In the genomic region with DNA sequence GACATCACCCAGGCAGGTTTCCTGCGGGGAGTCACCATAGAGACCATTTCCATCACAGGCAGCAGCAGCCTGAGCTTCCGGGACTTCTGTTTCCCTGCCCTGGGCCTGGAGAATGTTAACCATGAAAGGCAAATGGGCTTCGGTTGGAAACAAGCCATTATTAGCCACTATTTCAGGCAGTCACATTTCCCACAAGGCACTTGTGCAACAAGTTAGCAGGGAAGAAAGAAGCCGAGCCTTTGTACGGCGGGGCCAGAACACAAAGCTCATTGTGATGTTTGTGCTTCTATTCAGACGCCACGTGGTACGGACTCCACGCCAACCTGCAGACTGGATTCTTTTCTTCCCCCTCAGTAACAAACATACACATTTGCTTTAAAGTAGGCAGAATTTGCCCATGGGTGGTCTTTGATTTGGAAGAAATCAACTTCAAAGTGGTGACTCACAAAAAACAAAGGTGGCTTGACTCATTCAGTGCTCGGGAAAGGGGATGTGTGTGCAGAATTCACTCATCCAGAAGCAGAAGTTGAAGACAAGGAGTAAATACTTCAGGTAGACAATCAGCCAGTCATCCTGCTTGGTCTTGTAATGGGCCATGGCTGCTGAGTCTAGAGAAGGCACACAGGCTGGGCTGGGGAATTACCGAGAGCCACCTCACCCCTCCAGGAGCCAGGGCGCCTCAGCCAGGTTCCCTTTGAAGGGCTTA, we compare ENCODE assay signal across 1 cellular context.
TF ChIP-seq lines count a peak whose summit lies in the region.

No MANE protein-coding gene starts in this region.

TF ChIP-seq in HepG2, 621 proteins besides CTCF, POLR2A, EP300 and RAD21 (continued from another document):
- TF ChIP-seq EHMT2 (IDR thresholded peaks at IDR 0.05; ENCODE audit: borderline replicate concordance, low read depth, low read length), result peak; percentile 46; the same call in 1 of the 2 replicates
- no peak for TF ChIP-seq ZBTB14 (CRISPR knock-in tag; IDR thresholded peaks at IDR 0.05)
- TF ChIP-seq, protein P1, sequence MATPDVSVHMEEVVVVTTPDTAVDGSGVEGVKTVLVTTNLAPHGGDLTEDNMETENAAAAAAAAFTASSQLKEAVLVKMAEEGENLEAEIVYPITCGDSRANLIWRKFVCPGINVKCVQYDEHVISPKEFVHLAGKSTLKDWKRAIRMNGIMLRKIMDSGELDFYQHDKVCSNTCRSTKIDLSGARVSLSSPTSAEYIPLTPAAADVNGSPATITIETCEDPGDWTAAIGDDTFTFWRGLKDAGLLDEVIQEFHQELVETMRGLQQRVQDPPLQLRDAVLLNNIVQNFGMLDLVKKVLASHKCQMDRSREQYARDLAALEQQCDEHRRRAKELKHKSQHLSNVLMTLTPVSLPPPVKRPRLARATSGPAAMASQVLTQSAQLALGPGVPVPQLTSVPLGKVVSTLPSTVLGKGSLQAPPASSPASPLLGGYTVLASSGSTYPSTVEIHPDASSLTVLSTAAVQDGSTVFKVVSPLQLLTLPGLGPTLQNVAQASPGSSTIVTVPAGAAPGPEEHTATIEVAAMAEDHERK (CRISPR knock-in tag; IDR thresholded peaks at IDR 0.05; ENCODE audit: low read depth), result no peak
- TF ChIP-seq E2F1 (CRISPR knock-in tag; IDR thresholded peaks at IDR 0.05), result no peak
- peak; percentile 54; the same call in 1 of the 2 replicates for TF ChIP-seq ZNF143 (CRISPR knock-in tag; IDR thresholded peaks at IDR 0.05)
- 0 out of 2 replicates have a peak, but pooled peaks have one; percentile 7 for TF ChIP-seq ZNF644 (CRISPR knock-in tag; IDR thresholded peaks at IDR 0.05; ENCODE audit: low read depth)
- peak; percentile 59 for TF ChIP-seq MAX (IDR thresholded peaks at IDR 0.05)
- peak; percentile 51; the same call in 1 of the 2 replicates for TF ChIP-seq ZBTB43 (CRISPR knock-in tag; conservative IDR thresholded peaks at IDR 0.05)
- TF ChIP-seq GABPA (IDR thresholded peaks at IDR 0.05; ENCODE audit: low read depth, low read length), result no peak
- TF ChIP-seq GABPA (CRISPR knock-in tag; IDR thresholded peaks at IDR 0.05; ENCODE audit: low read depth), result 0 out of 2 replicates have a peak, but pooled peaks have one; percentile 17
- TF ChIP-seq, protein P2, sequence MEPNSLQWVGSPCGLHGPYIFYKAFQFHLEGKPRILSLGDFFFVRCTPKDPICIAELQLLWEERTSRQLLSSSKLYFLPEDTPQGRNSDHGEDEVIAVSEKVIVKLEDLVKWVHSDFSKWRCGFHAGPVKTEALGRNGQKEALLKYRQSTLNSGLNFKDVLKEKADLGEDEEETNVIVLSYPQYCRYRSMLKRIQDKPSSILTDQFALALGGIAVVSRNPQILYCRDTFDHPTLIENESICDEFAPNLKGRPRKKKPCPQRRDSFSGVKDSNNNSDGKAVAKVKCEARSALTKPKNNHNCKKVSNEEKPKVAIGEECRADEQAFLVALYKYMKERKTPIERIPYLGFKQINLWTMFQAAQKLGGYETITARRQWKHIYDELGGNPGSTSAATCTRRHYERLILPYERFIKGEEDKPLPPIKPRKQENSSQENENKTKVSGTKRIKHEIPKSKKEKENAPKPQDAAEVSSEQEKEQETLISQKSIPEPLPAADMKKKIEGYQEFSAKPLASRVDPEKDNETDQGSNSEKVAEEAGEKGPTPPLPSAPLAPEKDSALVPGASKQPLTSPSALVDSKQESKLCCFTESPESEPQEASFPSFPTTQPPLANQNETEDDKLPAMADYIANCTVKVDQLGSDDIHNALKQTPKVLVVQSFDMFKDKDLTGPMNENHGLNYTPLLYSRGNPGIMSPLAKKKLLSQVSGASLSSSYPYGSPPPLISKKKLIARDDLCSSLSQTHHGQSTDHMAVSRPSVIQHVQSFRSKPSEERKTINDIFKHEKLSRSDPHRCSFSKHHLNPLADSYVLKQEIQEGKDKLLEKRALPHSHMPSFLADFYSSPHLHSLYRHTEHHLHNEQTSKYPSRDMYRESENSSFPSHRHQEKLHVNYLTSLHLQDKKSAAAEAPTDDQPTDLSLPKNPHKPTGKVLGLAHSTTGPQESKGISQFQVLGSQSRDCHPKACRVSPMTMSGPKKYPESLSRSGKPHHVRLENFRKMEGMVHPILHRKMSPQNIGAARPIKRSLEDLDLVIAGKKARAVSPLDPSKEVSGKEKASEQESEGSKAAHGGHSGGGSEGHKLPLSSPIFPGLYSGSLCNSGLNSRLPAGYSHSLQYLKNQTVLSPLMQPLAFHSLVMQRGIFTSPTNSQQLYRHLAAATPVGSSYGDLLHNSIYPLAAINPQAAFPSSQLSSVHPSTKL (CRISPR knock-in tag; IDR thresholded peaks at IDR 0.05), result peak; percentile 20; the same call in 1 of the 2 replicates
- peak; percentile 60 for TF ChIP-seq BHLHE40 (IDR thresholded peaks at IDR 0.05; ENCODE audit: low read length)
- peak; percentile 26; the same call in 1 of the 2 replicates for TF ChIP-seq FOSL2 (CRISPR knock-in tag; IDR thresholded peaks at IDR 0.05)
- no peak for TF ChIP-seq ZSCAN12 (CRISPR knock-in tag; IDR thresholded peaks at IDR 0.05)
